34 cellular contexts compared by ENCODE assay signal in the genomic region with DNA sequence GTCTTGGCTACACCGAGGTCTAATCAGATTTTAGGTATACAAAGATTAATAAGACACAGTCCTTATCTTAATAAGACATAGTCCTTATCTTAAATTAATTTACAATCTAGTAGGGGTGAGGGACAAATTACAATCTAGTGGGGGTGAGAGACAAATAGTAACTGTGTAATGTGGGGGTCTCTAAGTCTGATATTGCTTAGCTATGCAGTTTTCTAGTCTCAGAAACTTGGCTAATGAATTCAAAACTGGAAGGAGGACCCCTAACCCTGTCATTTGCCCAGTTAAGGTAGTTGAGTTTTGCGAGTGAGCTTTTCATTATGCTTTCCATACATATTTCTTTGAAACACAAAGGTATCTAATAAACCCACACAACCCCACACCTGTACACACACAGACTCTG.
DNase-seq lines count a peak whose midpoint lies in the region; ATAC-seq, FAIRE-seq and TF ChIP-seq lines count a peak whose summit lies in the region.
"Had no signal": no experiment of that assay in that cellular context is flagged by ENCODE, and none has a peak within 500 bp of the region (broad histone marks: within the 10 kb centered on the region; RNA-seq: fewer than 3 reads in every experiment).

No MANE protein-coding gene starts in this region.

- H3K4me2 ChIP-seq in HepG2 (ENCODE audit: low read depth, low read length) (no peak overlapping the region), A549 (no peak overlapping the region), IMR-90 (ENCODE audit: low read depth, low read length) (no peak overlapping the region), K562 (ENCODE audit: insufficient read depth, low read length) (no peak overlapping the region)
- H3K4me2 ChIP-seq: BLaER1; BLaER1 treated with 17β-estradiol and CSF1 and Interleukin-3, amounts not matched to agents 10 nM and 100 nM had no signal

- CTCF ChIA-PET in HepG2 (lab: Yijun Ruan, JAX; ENCODE audit: low intra/inter-chr PET ratio, low total read pairs), result no interaction called here
- CTCF ChIA-PET in A549 (lab: Yijun Ruan, JAX), result no interaction called here
- CTCF ChIA-PET in IMR-90 (lab: Yijun Ruan, JAX), result no interaction called here
- CTCF ChIA-PET in K562 (lab: Yijun Ruan, JAX; ENCODE audit: low intra/inter-chr PET ratio), result no interaction called here

- no peak for TF ChIP-seq CTCF in HepG2 (CRISPR knock-in tag; IDR thresholded peaks at IDR 0.05)
- TF ChIP-seq CTCF in right lobe of liver (IDR thresholded peaks at IDR 0.05), result no peak
- no peak for TF ChIP-seq CTCF in A549 (IDR thresholded peaks at IDR 0.05)
- TF ChIP-seq CTCF in IMR-90 (conservative IDR thresholded peaks at IDR 0.05; ENCODE audit: low read depth, low read length), result no peak
- no peak for TF ChIP-seq CTCF in K562 (IDR thresholded peaks at IDR 0.05 in 2 of 3, conservative IDR thresholded peaks at IDR 0.05 in 1 of 3; ENCODE audit: insufficient read depth in 2 of 3, low read depth in 1 of 3, low read length in 3 of 3)

- H2AFZ ChIP-seq in HepG2 (ENCODE audit: low read length) (no peak overlapping the region), IMR-90 (replicated peaks; ENCODE audit: low read length, poor library complexity) (no peak overlapping the region), K562 (ENCODE audit: low read depth, low read length) (no peak overlapping the region)

- TF ChIP-seq POLR2A in HepG2 (IDR thresholded peaks at IDR 0.05; ENCODE audit: insufficient read depth in 1 of 2, low read depth in 2 of 2, low read length in 2 of 2) (no peak), right lobe of liver (IDR thresholded peaks at IDR 0.05) (no peak), A549 (IDR thresholded peaks at IDR 0.05; ENCODE audit: low read length) (no peak), IMR-90 (IDR thresholded peaks at IDR 0.05; ENCODE audit: low read depth, low read length) (no peak), K562 (conservative IDR thresholded peaks at IDR 0.05) (no peak)

- no peak overlapping the region for H2BK5ac ChIP-seq in IMR-90 (ENCODE audit: low read depth, low read length, poor library complexity, severe bottlenecking)

- no peak overlapping the region for H3K18ac ChIP-seq in IMR-90 (ENCODE audit: low read depth, low read length)

- FAIRE-seq in HepG2 (lab: Jason Lieb, UNC) (no peak), A549 (lab: Jason Lieb, UNC) (no peak), K562 (lab: Jason Lieb, UNC) (no peak)
- FAIRE-seq: A204.1, D721Med had no signal

- H3K27me3 ChIP-seq in HepG2 (ENCODE audit: control insufficient read depth in 1 of 2, insufficient read depth in 2 of 2, low read length in 2 of 2) (peaks cover 0 to 15% of the 10 kb centered on the region in 2 experiments; a peak in 1 of 5 replicates), right lobe of liver (no peaks in the 10 kb centered on the region), IMR-90 (ENCODE audit: control insufficient read depth, insufficient read depth, low read length) (no peaks in the 10 kb centered on the region), K562 (ENCODE audit: control insufficient read depth in 2 of 2, insufficient read depth in 2 of 2, low read length in 2 of 2) (peaks cover 2 to 10% of the 10 kb centered on the region in 2 experiments; a peak in 1 of 5 replicates)
- H3K27me3 ChIP-seq: BE2C; BLaER1; BLaER1 treated with 17β-estradiol and CSF1 and Interleukin-3, amounts not matched to agents 10 nM and 100 nM had no signal

- H4K5ac ChIP-seq in IMR-90 (ENCODE audit: low read depth, low read length), result no peak overlapping the region

- H2AK5ac ChIP-seq in IMR-90 (ENCODE audit: low read depth, low read length), result no peak overlapping the region

- no peak overlapping the region for H2BK15ac ChIP-seq in IMR-90 (ENCODE audit: low read depth, low read length)

- H3K4me1 ChIP-seq in HepG2 (ENCODE audit: insufficient read depth, low read length) (no peaks in the 10 kb centered on the region), right lobe of liver (no peaks in the 10 kb centered on the region), A549 (no peaks in the 10 kb centered on the region), IMR-90 (ENCODE audit: control insufficient read depth, insufficient read depth, low read length) (no peaks in the 10 kb centered on the region), K562 (replicated peaks in 1 of 2; ENCODE audit: control insufficient read depth in 2 of 2, insufficient read depth in 2 of 2, low read length in 2 of 2) (no peaks in the 10 kb centered on the region)
- H3K4me1 ChIP-seq: BLaER1; BLaER1 treated with 17β-estradiol and CSF1 and Interleukin-3, amounts not matched to agents 10 nM and 100 nM; Caco-2 had no signal

- no peak overlapping the region for H2BK20ac ChIP-seq in IMR-90 (ENCODE audit: low read depth, low read length)

- H3K9me1 ChIP-seq in IMR-90 (ENCODE audit: insufficient read depth, low read length) (no peaks in the 10 kb centered on the region), K562 (ENCODE audit: control insufficient read depth, insufficient read depth, low read length) (no peaks in the 10 kb centered on the region)

- H3K4ac ChIP-seq in IMR-90 (ENCODE audit: low read depth, low read length), result no peak overlapping the region

- no peaks in the 10 kb centered on the region for H4K20me1 ChIP-seq in HepG2 (ENCODE audit: insufficient read depth, low read length)
- no peaks in the 10 kb centered on the region for H4K20me1 ChIP-seq in IMR-90 (ENCODE audit: insufficient read depth, low read length)
- no peaks in the 10 kb centered on the region for H4K20me1 ChIP-seq in K562 (replicated peaks; ENCODE audit: control insufficient read depth, insufficient read depth, low read length)
- H4K20me1 ChIP-seq: BLaER1; BLaER1 treated with 17β-estradiol and CSF1 and Interleukin-3, amounts not matched to agents 10 nM and 100 nM had no signal

- no peaks in the 10 kb centered on the region for H3K79me1 ChIP-seq in IMR-90 (ENCODE audit: low read depth in 1 of 2, low read length in 2 of 2)

- intact Hi-C loops in HepG2 (cut with micrococcal nuclease; ENCODE audit: unreplicated experiment) (no loop called here), right lobe of liver (cut with DNase I) (no loop called here), IMR-90 (cut with micrococcal nuclease) (no loop called here), K562 (cut with micrococcal nuclease) (no loop called here)

- H4K8ac ChIP-seq in IMR-90 (ENCODE audit: low read depth in 2 of 2, low read length in 2 of 2), result no peak overlapping the region

- H3K27ac ChIP-seq in HepG2 (ENCODE audit: extremely low read length, insufficient read depth, low read length) (no peak overlapping the region), right lobe of liver (no peak overlapping the region), A549 (no peak overlapping the region), IMR-90 (ENCODE audit: insufficient read depth, low read length) (no peak overlapping the region), K562 (ENCODE audit: extremely low read depth, low read depth, low read length) (no peak overlapping the region)
- H3K27ac ChIP-seq: 22Rv1; BLaER1; BLaER1 treated with 17β-estradiol and CSF1 and Interleukin-3, amounts not matched to agents 10 nM and 100 nM; C4-2B had no signal

- no peak overlapping the region for H2BK120ac ChIP-seq in IMR-90 (ENCODE audit: low read depth, low read length)

- H4K91ac ChIP-seq in IMR-90 (ENCODE audit: insufficient read depth, low read depth, low read length), result no peak overlapping the region

- POLR2A ChIA-PET in HepG2 (lab: Yijun Ruan, JAX) (no interaction called here), A549 (lab: Yijun Ruan, JAX) (no interaction called here), IMR-90 (lab: Charles Lee; ENCODE audit: unreplicated experiment) (no interaction called here), K562 (lab: Yijun Ruan, JAX) (no interaction called here)

- ATAC-seq in HepG2 (no peak), right lobe of liver (no peak), A549 (no peak), IMR-90 (ENCODE audit: low read depth) (no peak), K562 (no peak)
- ATAC-seq: CD8-positive, alpha-beta T cell had no signal

- H3K9ac ChIP-seq in HepG2 (ENCODE audit: insufficient read depth, low read depth, low read length) (no peak overlapping the region), IMR-90 (ENCODE audit: low read depth, low read length) (no peak overlapping the region), K562 (ENCODE audit: insufficient read depth in 1 of 2, low read depth in 2 of 2, low read length in 2 of 2) (no peak overlapping the region)
- H3K9ac ChIP-seq: BLaER1; BLaER1 treated with 17β-estradiol and CSF1 and Interleukin-3, amounts not matched to agents 10 nM and 100 nM had no signal

- no peak for TF ChIP-seq RAD21 in HepG2 (CRISPR knock-in tag; IDR thresholded peaks at IDR 0.05)
- no peak for TF ChIP-seq RAD21 in A549 (conservative IDR thresholded peaks at IDR 0.05 in 1 of 2, IDR thresholded peaks at IDR 0.05 in 1 of 2)
- no peak for TF ChIP-seq RAD21 in IMR-90 (IDR thresholded peaks at IDR 0.05; ENCODE audit: low read length)
- no peak for TF ChIP-seq RAD21 in K562 (CRISPR knock-in tag; conservative IDR thresholded peaks at IDR 0.05 in 1 of 2, IDR thresholded peaks at IDR 0.05 in 1 of 2)

- no peak for DNase-seq in HepG2 (ENCODE audit: low spot score)
- no peak for DNase-seq in right lobe of liver
- no peak for DNase-seq in A549 (ENCODE audit: low read depth in 1 of 2, low spot score in 1 of 2)
- DNase-seq in IMR-90, result no peak
- DNase-seq in K562 (ENCODE audit: extremely low read depth in 1 of 4, low spot score in 3 of 4), result no peak
- no peak for DNase-seq in H4 (ENCODE audit: low spot score)
- no peak for DNase-seq in HPDE6-E6E7 (ENCODE audit: extremely low spot score)
- no peak for DNase-seq in NCI-H1048 (lab: John Stamatoyannopoulos, UW)
- DNase-seq: 8988T; ACHN; AML-193; BE2C; C1 segment of cervical spinal cord; Caco-2; Calu3; CD4-positive, alpha-beta memory T cell; CD4-positive, alpha-beta T cell; CD4-positive, CD25-positive, alpha-beta regulatory T cell; CD8-positive, alpha-beta memory T cell; CD8-positive, alpha-beta T cell; COR-L47; DMS 273 treated with DMSO at 0.1 percent for 48 hours; DMS153; DMS53; DMS79; DMS79 treated with DMSO at 0.1 percent for 48 hours; DND-41; EL had no signal

- H2AK9ac ChIP-seq in IMR-90 (replicated peaks; ENCODE audit: low read depth, low read length, poor library complexity), result no peak overlapping the region

- H3K79me2 ChIP-seq in HepG2 (ENCODE audit: insufficient read depth, low read length) (no peaks in the 10 kb centered on the region), K562 (ENCODE audit: control insufficient read depth, insufficient read depth, low read length) (no peaks in the 10 kb centered on the region)

- BruUV-seq in HepG2 (replicated peaks; lab: Mats Ljungman, UMichigan) (no TSS peak), IMR-90 (replicated peaks; lab: Mats Ljungman, UMichigan) (no TSS peak), K562 (replicated peaks; lab: Mats Ljungman, UMichigan) (no TSS peak)

- H3K9me3 ChIP-seq in HepG2 (ENCODE audit: low read length) (no peaks in the 10 kb centered on the region), right lobe of liver (no peaks in the 10 kb centered on the region), A549 (no peaks in the 10 kb centered on the region), IMR-90 (ENCODE audit: control insufficient read depth, insufficient read depth, low read length) (peaks cover 20% of the 10 kb centered on the region), K562 (replicated peaks; ENCODE audit: control insufficient read depth, insufficient read depth, low read depth, low read length) (no peaks in the 10 kb centered on the region)
- H3K9me3 ChIP-seq: BE2C; BLaER1; BLaER1 treated with 17β-estradiol and CSF1 and Interleukin-3, amounts not matched to agents 10 nM and 100 nM; Caco-2 had no signal

- H3K56ac ChIP-seq in IMR-90 (ENCODE audit: extremely low read depth, insufficient read depth, low read length), result no peak overlapping the region

- H3K4me3 ChIP-seq in HepG2 (replicated peaks in 1 of 3; ENCODE audit: insufficient read depth in 1 of 3, low read depth in 2 of 3, low read length in 3 of 3) (no peak overlapping the region), right lobe of liver (no peak overlapping the region), A549 (no peak overlapping the region), IMR-90 (ENCODE audit: insufficient read depth, low read depth, low read length) (no peak overlapping the region), K562 (no peak overlapping the region)
- H3K4me3 ChIP-seq: BLaER1; BLaER1 treated with 17β-estradiol and CSF1 and Interleukin-3, amounts not matched to agents 10 nM and 100 nM had no signal

- no peak overlapping the region for H3K14ac ChIP-seq in IMR-90 (replicated peaks; ENCODE audit: low read depth, low read length)

- in situ Hi-C loops in HepG2 (cut with HindIII; ENCODE audit: extremely low pct_ligation_motif_present, low pct_unique_long_range_greater_than_20kb) (no loop called here), IMR-90 (cut with MboI; ENCODE audit: low sequenced_read_pairs) (no loop called here), K562 (cut with MboI) (no loop called here)

- 31% methylated on average over 2 of the region's 2 CpGs for WGBS in HepG2 (ENCODE audit: low lambda C conversion rate)
- WGBS in right lobe of liver (ENCODE audit: insufficient coverage, low coverage, low lambda C conversion rate, missing lambda C conversion rate), result 58% methylated on average over 2 of the region's 2 CpGs
- WGBS in A549 (ENCODE audit: missing lambda C conversion rate), result 3% methylated on average over 2 of the region's 2 CpGs
- no CpG with 5 or more reads among the region's 2 CpGs for WGBS in IMR-90 (ENCODE audit: extremely low coverage in 2 of 2, insufficient read length in 1 of 2), 2 experiments
- WGBS in K562 (ENCODE audit: insufficient coverage, low coverage, missing lambda C conversion rate), result 0% methylated on average over 2 of the region's 2 CpGs

- no peak for TF ChIP-seq EP300 in HepG2 (IDR thresholded peaks at IDR 0.05; ENCODE audit: low read depth in 2 of 2, low read length in 2 of 2)
- TF ChIP-seq EP300 in HepG2 (CRISPR knock-in tag; IDR thresholded peaks at IDR 0.05; ENCODE audit: borderline replicate concordance), result no peak
- no peak for TF ChIP-seq EP300 in A549 (IDR thresholded peaks at IDR 0.05)
- TF ChIP-seq EP300 in K562 (IDR thresholded peaks at IDR 0.05; ENCODE audit: low read length), result no peak

- no peak overlapping the region for H3K23ac ChIP-seq in IMR-90 (ENCODE audit: low read depth, low read length)

- H3K36me3 ChIP-seq in HepG2 (replicated peaks in 1 of 2; ENCODE audit: control insufficient read depth in 1 of 2, insufficient read depth in 2 of 2, low read length in 2 of 2) (no peaks in the 10 kb centered on the region), right lobe of liver (no peaks in the 10 kb centered on the region), IMR-90 (ENCODE audit: control insufficient read depth, insufficient read depth, low read length) (no peaks in the 10 kb centered on the region), K562 (ENCODE audit: control insufficient read depth, insufficient read depth, low read length) (no peaks in the 10 kb centered on the region)
- H3K36me3 ChIP-seq: BE2C; BLaER1; BLaER1 treated with 17β-estradiol and CSF1 and Interleukin-3, amounts not matched to agents 10 nM and 100 nM had no signal

- dilution Hi-C loops in IMR-90 (cut with HindIII; ENCODE audit: low sequenced_read_pairs, unreplicated experiment), result no loop called here

Comparison
In these comparisons a context has a peak if more than half of its experiments do, and no peak if none do; other contexts are left out.
1. Of the 241 proteins assayed by ChIP-seq in both HepG2 and K562: peak only in HepG2: none; only in K562: MAFG; in both: MAFF and MAFK; in neither: 238.